In genomic region chr14:41609704-41610183, GRCh38 we compare ENCODE assay signal across 8 cellular contexts. TPM values are rescaled to one million over a fixed set of nuclear protein-coding genes. Genes with fewer than 3 reads are reported as not detected.
A peak's percentile ranks its signal among the peaks of the same experiment; 100 is the strongest.
DNase-seq lines count a peak whose midpoint lies in the region; ATAC-seq and TF ChIP-seq lines count a peak whose summit lies in the region.

No MANE protein-coding gene starts in this region.

- H3K36me3 ChIP-seq in adrenal gland (replicated peaks in 1 of 2) = no peaks in the 10 kb centered on the region
- H3K36me3 ChIP-seq in stomach smooth muscle (ENCODE audit: control insufficient read depth in 2 of 2, insufficient read depth in 2 of 2, low read length in 2 of 2) = no peaks in the 10 kb centered on the region

- peak overlapping the region in 2 of 4 donors; percentile 27 to 84 for H3K4me3 ChIP-seq in adrenal gland
- peak overlapping the region; percentile 77 for H3K4me3 ChIP-seq in iPS-18c (ENCODE audit: insufficient read depth, low read depth, low read length)
- peak overlapping the region; percentile 7 to 78 for H3K4me3 ChIP-seq in stomach smooth muscle (ENCODE audit: low read length in 2 of 2)

- no peaks in the 10 kb centered on the region for H3K27me3 ChIP-seq in adrenal gland
- H3K27me3 ChIP-seq in stomach smooth muscle (ENCODE audit: control insufficient read depth in 1 of 2, insufficient read depth in 2 of 2, low read length in 2 of 2) = peaks cover 29 to 38% of the 10 kb centered on the region in 2 donors

- DNase-seq in AG08396 (ENCODE audit: low spot score) (peak; percentile 16), M059J (ENCODE audit: low read depth) (peak; percentile 5), adrenal gland (peak; percentile 76 to 90 (median 83)), SW 1271 (lab: John Stamatoyannopoulos, UW) (no peak), ACHN (no peak)

- peak overlapping the region in 3 of 5 donors; percentile 21 to 77 (median 42) for H3K27ac ChIP-seq in adrenal gland
- H3K27ac ChIP-seq in stomach smooth muscle (ENCODE audit: low read length) = no peak overlapping the region

- H3K9me3 ChIP-seq in adrenal gland (replicated peaks in 1 of 3) (peaks cover 0 to 3% (median 0%) of the 10 kb centered on the region in 3 donors), iPS-18c (ENCODE audit: control insufficient read depth, insufficient read depth, low read length) (no peaks in the 10 kb centered on the region), stomach smooth muscle (ENCODE audit: control insufficient read depth in 2 of 2, low read length in 2 of 2) (no peaks in the 10 kb centered on the region)

- TF ChIP-seq POLR2A in adrenal gland (IDR thresholded peaks at IDR 0.05) = peak in 1 of 2 donors; percentile 27

- WGBS in adrenal gland, 4 donors = 3 to 30% (median 4%) methylated on average over 2 to 24 of the region's 24 CpGs

- in situ Hi-C loops in ACHN (cut with HindIII; ENCODE audit: low pct_ligation_motif_present, low pct_unique_long_range_greater_than_20kb, low sequenced_read_pairs) = no loop called here

- no peak for ATAC-seq in GM21390 (IDR thresholded peaks at IDR 0.05; ENCODE audit: unreplicated experiment)

- intact Hi-C loops in adrenal gland (cut with DNase I) = loop anchor here in 1 of 2 donors (10.0 kb wide), 1 partner anchor 325 kb away; no protein-coding TSS in a partner anchor

- TF ChIP-seq CTCF in adrenal gland (IDR thresholded peaks at IDR 0.05) = peak in 5 of 6 experiments; percentile 27 to 56 (median 42)

- H3K9ac ChIP-seq in stomach smooth muscle (ENCODE audit: low read length in 2 of 2) = no peak overlapping the region

- no peaks in the 10 kb centered on the region for H3K4me1 ChIP-seq in adrenal gland (replicated peaks in 1 of 2)
- peaks cover 23% of the 10 kb centered on the region for H3K4me1 ChIP-seq in stomach smooth muscle (ENCODE audit: control insufficient read depth, insufficient read depth, low read length)

RNA-seq across cellular contexts. Expression of gene LRFN5, which starts 3.1 kb away (rescaled TPM):
- 0.05 TPM in 1 of 2 replicates, not detected in the other for total RNA-seq in M059J (2014; rRNA removed; shearing (Covaris generic))
- 10 to 100 TPM in 3 of 8 donors, 1 to 10 TPM in 5; 2.4 to 18.2 (median 8.5) TPM for total RNA-seq in adrenal gland
- polyA plus RNA-seq in adrenal gland = 1 to 10 TPM; 1.7 to 3.5 (median 2.1) TPM

Comparison
In these comparisons a context has a peak if more than half of its experiments do, and no peak if none do; other contexts are left out.
1. DNase-seq: peak in AG08396 (single experiment), M059J (single experiment) and adrenal gland (7 of 7); none in SW 1271 (0 of 2) and ACHN (single experiment).